8 cellular contexts compared by ENCODE assay signal in the genomic region with DNA sequence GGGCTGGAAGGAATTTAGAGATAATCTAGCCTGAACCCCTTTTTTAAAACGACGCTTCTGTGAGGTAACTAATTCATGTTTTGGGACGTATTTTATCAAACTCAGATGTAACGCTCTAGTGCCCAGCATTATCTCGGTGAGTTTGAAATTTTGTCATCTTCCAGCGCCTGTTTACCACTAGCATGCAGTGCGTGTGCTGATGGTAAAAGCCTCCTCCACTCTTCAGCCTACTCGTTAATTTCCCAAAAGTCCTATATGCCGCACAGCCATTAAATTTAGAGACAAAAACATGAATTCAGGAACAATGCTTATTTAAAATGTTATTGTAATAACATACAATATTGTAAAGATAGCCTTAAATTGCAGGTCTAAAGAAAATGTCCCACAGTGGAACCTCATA. TPM values are rescaled to one million over a fixed set of nuclear protein-coding genes. Genes with fewer than 3 reads are reported as not detected.
DNase-seq lines count a peak whose midpoint lies in the region; ATAC-seq and TF ChIP-seq lines count a peak whose summit lies in the region.

No MANE protein-coding gene starts in this region.

- H3K27ac Mint-ChIP-seq in Calu3 (ENCODE audit: unreplicated experiment) = peak overlapping the region; percentile 97

- H2AFZ ChIP-seq in osteoblast (ENCODE audit: low read length) = no peak overlapping the region

- H3K4me2 ChIP-seq in osteoblast (ENCODE audit: insufficient read depth, low read length) = peak overlapping the region; percentile 91

- TSS peak; percentile 56 for BruUV-seq in Calu3 (replicated peaks; lab: Mats Ljungman, UMichigan)

- DNase-seq in Calu3 (no peak), NAMALWA (ENCODE audit: low spot score) (peak; percentile 62), osteoblast (ENCODE audit: insufficient read length, low spot score, missing footprints) (no peak), posterior cingulate gyrus (no peak)

- H3K9me3 ChIP-seq in duodenal mucosa (ENCODE audit: control insufficient read depth in 1 of 2, low read length in 2 of 2) (no peaks in the 10 kb centered on the region), osteoblast (ENCODE audit: low read depth, low read length) (no peaks in the 10 kb centered on the region)

- intact Hi-C loops in Calu3 (cut with micrococcal nuclease; ENCODE audit: unreplicated experiment) (loop anchor here (5.0 kb wide), 3 partner anchors 73 to 193 kb away; partner anchors contain the start of gene PHLPP1), posterior cingulate gyrus (cut with DNase I) (loop anchor here (5.0 to 10.0 kb wide), 4 partner anchors 57 to 899 kb away; partner anchors contain the start of genes PHLPP1, PIGN, RELCH and VPS4B)

- H3K4me3 ChIP-seq in duodenal mucosa (ENCODE audit: low read depth in 1 of 2, low read length in 2 of 2) = peak overlapping the region; percentile 86 to 91
- H3K4me3 ChIP-seq in osteoblast (ENCODE audit: insufficient read depth, low read length) = peak overlapping the region; percentile 81

- peak overlapping the region; percentile 84 for H3K4me3 Mint-ChIP-seq in Calu3 (ENCODE audit: low read depth, unreplicated experiment)

- H3K27me3 Mint-ChIP-seq in Calu3 (ENCODE audit: unreplicated experiment) = no peaks in the 10 kb centered on the region

- peaks cover 38% of the 10 kb centered on the region for H3K4me1 Mint-ChIP-seq in Calu3 (ENCODE audit: low read depth, unreplicated experiment)

- peaks cover 55% of the 10 kb centered on the region for H3K79me2 ChIP-seq in osteoblast (ENCODE audit: insufficient read depth, low read length)

- no peaks in the 10 kb centered on the region for H3K9me3 Mint-ChIP-seq in Calu3 (ENCODE audit: low read depth, unreplicated experiment)

- peaks cover 23 to 25% of the 10 kb centered on the region in 2 donors for H3K4me1 ChIP-seq in duodenal mucosa (ENCODE audit: control insufficient read depth in 1 of 2, insufficient read depth in 2 of 2, low read length in 2 of 2)
- H3K4me1 ChIP-seq in osteoblast (ENCODE audit: insufficient read depth, low read length) = peaks cover 24% of the 10 kb centered on the region

- H3K27ac ChIP-seq in duodenal mucosa (ENCODE audit: low read depth, low read length) (no peak overlapping the region), osteoblast (ENCODE audit: low read depth, low read length) (peak overlapping the region; percentile 96)

- H4K20me1 ChIP-seq in osteoblast (ENCODE audit: insufficient read depth, low read length) = no peaks in the 10 kb centered on the region

- H3K9ac ChIP-seq in duodenal mucosa (ENCODE audit: low read depth in 1 of 2, low read length in 2 of 2) = peak overlapping the region; percentile 88 to 91

- ATAC-seq in HG02642 (IDR thresholded peaks at IDR 0.05; ENCODE audit: poor library complexity, unreplicated experiment) (no peak), GM18502 (IDR thresholded peaks at IDR 0.05; ENCODE audit: poor library complexity, unreplicated experiment) (no peak), GM18907 (IDR thresholded peaks at IDR 0.05; ENCODE audit: unreplicated experiment) (no peak)

- CTCF ChIA-PET in Calu3 (lab: Charles Lee) = interaction anchor here (3.2 kb wide), 1 partner anchor 100 kb away, joined by 9 read pairs; no protein-coding TSS in a partner anchor

- no peak for TF ChIP-seq CTCF in Calu3 (IDR thresholded peaks at IDR 0.05; ENCODE audit: unreplicated experiment)
- no peak for TF ChIP-seq CTCF in osteoblast (IDR thresholded peaks at IDR 0.05; ENCODE audit: extremely low read depth, low read depth, low read length)

- peaks cover 83% of the 10 kb centered on the region for H3K36me3 Mint-ChIP-seq in Calu3 (ENCODE audit: insufficient read depth, unreplicated experiment)

- H3K27me3 ChIP-seq in duodenal mucosa (ENCODE audit: control insufficient read depth in 1 of 2, insufficient read depth in 2 of 2, low read length in 2 of 2) = no peaks in the 10 kb centered on the region
- peaks cover 4% of the 10 kb centered on the region for H3K27me3 ChIP-seq in osteoblast (ENCODE audit: insufficient read depth, low read length)

- H3K36me3 ChIP-seq in duodenal mucosa (ENCODE audit: control insufficient read depth in 1 of 2, insufficient read depth in 2 of 2, low read length in 2 of 2) (no peaks in the 10 kb centered on the region), osteoblast (ENCODE audit: insufficient read depth, low read length) (no peaks in the 10 kb centered on the region)

RNA-seq across cellular contexts. Expression of gene ZCCHC2, which starts 2.8 kb away (rescaled TPM):
- 43.5 and 61.4 TPM in 2 replicates for total RNA-seq in Calu3 (2022)
- total RNA-seq in osteoblast = 7.4 and 10.1 TPM in 2 replicates
